Comparison of ENCODE assay signal across 15 cellular contexts in genomic region chr6:835476-836160, GRCh38.
A peak's percentile ranks its signal among the peaks of the same experiment; 100 is the strongest.
DNase-seq lines count a peak whose midpoint lies in the region; ATAC-seq and TF ChIP-seq lines count a peak whose summit lies in the region.
"Had no signal": no experiment of that assay in that cellular context is flagged by ENCODE, and none has a peak within 500 bp of the region (broad histone marks: within the 10 kb centered on the region; RNA-seq: fewer than 3 reads in every experiment).

No MANE protein-coding gene starts in this region.

- CTCF ChIA-PET in activated naive CD4-positive, alpha-beta T cell treated with anti-CD3 and anti-CD28 coated beads for 36 hours (lab: Charles Lee) = no interaction called here

- H2BK15ac ChIP-seq in mesenchymal stem cell (ENCODE audit: low read depth, poor library complexity, severe bottlenecking) (no peak overlapping the region), H9 (ENCODE audit: low read depth, low read length) (no peak overlapping the region)

- H3K18ac ChIP-seq in mesenchymal stem cell (ENCODE audit: low read depth in 1 of 2, low read length in 2 of 2) = no peak overlapping the region
- no peak overlapping the region for H3K18ac ChIP-seq in H9 (ENCODE audit: insufficient read length, low read depth, low read length)

- H4K8ac ChIP-seq in mesenchymal stem cell (ENCODE audit: low read length) (no peak overlapping the region), H9 (replicated peaks; ENCODE audit: insufficient read length, low read depth, low read length) (no peak overlapping the region)

- intact Hi-C loops in activated naive CD4-positive, alpha-beta T cell treated with anti-CD3 and anti-CD28 coated beads for 36 hours (cut with micrococcal nuclease) = no loop called here

- H2AFZ ChIP-seq in mesenchymal stem cell (ENCODE audit: low read depth, low read length) (no peak overlapping the region), H9 (ENCODE audit: low read length) (no peak overlapping the region)

- no peak for TF ChIP-seq CTCF in H9 (conservative IDR thresholded peaks at IDR 0.05)

- 89% methylated on average over 1 of the region's 3 CpGs for WGBS in mesenchymal stem cell
- WGBS in H9 (ENCODE audit: extremely low coverage, insufficient read length, low lambda C conversion rate) = no CpG with 5 or more reads among the region's 3 CpGs

- H2BK5ac ChIP-seq in mesenchymal stem cell (ENCODE audit: low read depth, low read length, poor library complexity, severe bottlenecking) (no peak overlapping the region), H9 (ENCODE audit: insufficient read length, low read length) (no peak overlapping the region)

- H3K79me2 ChIP-seq in H9 (ENCODE audit: insufficient read depth, low read length) = no peaks in the 10 kb centered on the region

- H3K9me3 ChIP-seq in mesenchymal stem cell (ENCODE audit: control insufficient read depth, low read length) (peaks cover 8% of the 10 kb centered on the region), H9 (ENCODE audit: control insufficient read depth, low read depth, low read length) (peaks cover 7% of the 10 kb centered on the region)
- H3K9me3 ChIP-seq: BE2C had no signal

- H3K4ac ChIP-seq in mesenchymal stem cell (ENCODE audit: low read depth in 1 of 2, low read length in 2 of 2) (no peak overlapping the region), H9 (ENCODE audit: low read depth, low read length) (no peak overlapping the region)

- H3K9me3 Mint-ChIP-seq in activated naive CD4-positive, alpha-beta T cell treated with anti-CD3 and anti-CD28 coated beads for 36 hours = peaks cover 2% of the 10 kb centered on the region
- peaks cover 31 to 34% of the 10 kb centered on the region in 2 experiments for H3K9me3 Mint-ChIP-seq in H9

- no peak overlapping the region for H3K4me3 Mint-ChIP-seq in activated naive CD4-positive, alpha-beta T cell treated with anti-CD3 and anti-CD28 coated beads for 36 hours
- no peak overlapping the region for H3K4me3 Mint-ChIP-seq in H9
- H3K4me3 Mint-ChIP-seq: GM23338; immature natural killer cell; stimulated activated naive CD8-positive, alpha-beta T cell treated with anti-CD3 and anti-CD28 coated beads, Interleukin-15, Interleukin-2, amounts not matched to agents 100 ng/mL and 50 ng/mL, for 24 hours had no signal

- H3K4me3 ChIP-seq in mesenchymal stem cell (ENCODE audit: insufficient read depth in 1 of 2, low read depth in 1 of 2, low read length in 2 of 2) = no peak overlapping the region
- H3K4me3 ChIP-seq: dorsolateral prefrontal cortex, GM23338 had no signal

- H3K27ac ChIP-seq in epithelial cell of prostate (peak overlapping the region; percentile 54), mesenchymal stem cell (ENCODE audit: low read length, poor library complexity, severe bottlenecking) (peak overlapping the region; percentile 22), H9 (ENCODE audit: insufficient read length, low read depth, low read length) (no peak overlapping the region)

- H3K36me3 Mint-ChIP-seq in activated naive CD4-positive, alpha-beta T cell treated with anti-CD3 and anti-CD28 coated beads for 36 hours (ENCODE audit: low read depth) = no peaks in the 10 kb centered on the region
- peaks cover 13 to 35% (median 22%) of the 10 kb centered on the region in 3 experiments for H3K36me3 Mint-ChIP-seq in H9 (ENCODE audit: insufficient read depth in 1 of 3, low read depth in 3 of 3)

- H3K23ac ChIP-seq in mesenchymal stem cell (ENCODE audit: low read length in 2 of 2) = no peak overlapping the region
- no peak overlapping the region for H3K23ac ChIP-seq in H9 (ENCODE audit: insufficient read length, low read depth, low read length)

- H3K36me3 ChIP-seq in mesenchymal stem cell (ENCODE audit: control insufficient read depth in 1 of 2, insufficient read depth in 2 of 2, low read depth in 1 of 2, low read length in 2 of 2) = no peaks in the 10 kb centered on the region
- H3K36me3 ChIP-seq: BE2C had no signal

- DNase-seq in HT-29 (ENCODE audit: low spot score) (peak; percentile 49), epithelial cell of prostate (ENCODE audit: low read depth, low spot score) (no peak), mesenchymal stem cell (no peak), H9 (no peak), COR-L47 (lab: John Stamatoyannopoulos, UW) (no peak)
- DNase-seq in activated naive CD4-positive, alpha-beta T cell treated with anti-CD3 and anti-CD28 coated beads for 36 hours = no peak
- DNase-seq: activated CD8-positive, alpha-beta memory T cell treated with anti-CD3 and anti-CD28 coated beads, Interleukin-2, amount 50 U/mL, for 4 hours; BE2C; dorsolateral prefrontal cortex; immature natural killer cell; SW 1271 had no signal

- peaks cover 7% of the 10 kb centered on the region for H3K27me3 Mint-ChIP-seq in activated naive CD4-positive, alpha-beta T cell treated with anti-CD3 and anti-CD28 coated beads for 36 hours (ENCODE audit: low read depth)
- H3K27me3 Mint-ChIP-seq in H9 (ENCODE audit: low read depth) = peaks cover 6% of the 10 kb centered on the region

- H2BK12ac ChIP-seq in mesenchymal stem cell (ENCODE audit: low read length in 2 of 2) (no peak overlapping the region), H9 (ENCODE audit: insufficient read length, low read depth, low read length) (no peak overlapping the region)

- H3K79me1 ChIP-seq in mesenchymal stem cell (replicated peaks; ENCODE audit: low read length, poor library complexity, severe bottlenecking) = no peaks in the 10 kb centered on the region
- no peaks in the 10 kb centered on the region for H3K79me1 ChIP-seq in H9 (ENCODE audit: insufficient read depth, low read depth, low read length, poor library complexity, severe bottlenecking)

- H3K27me3 ChIP-seq in mesenchymal stem cell (ENCODE audit: control insufficient read depth in 1 of 2, insufficient read depth in 1 of 2, low read length in 2 of 2) (peaks cover 0 to 10% of the 10 kb centered on the region in 2 experiments), H9 (ENCODE audit: insufficient read depth, low read length) (no peaks in the 10 kb centered on the region)
- H3K27me3 ChIP-seq: BE2C had no signal

- H3K14ac ChIP-seq in mesenchymal stem cell (ENCODE audit: low read length in 2 of 2) (no peak overlapping the region), H9 (ENCODE audit: insufficient read depth, low read length) (no peak overlapping the region)

- H3K4me2 ChIP-seq in mesenchymal stem cell (ENCODE audit: low read length, poor library complexity, severe bottlenecking) (no peak overlapping the region), H9 (ENCODE audit: insufficient read depth, insufficient read length, low read length) (no peak overlapping the region)
- H3K4me2 ChIP-seq: GM23338 had no signal

- peaks cover 6% of the 10 kb centered on the region for H3K4me1 ChIP-seq in mesenchymal stem cell (ENCODE audit: control insufficient read depth, insufficient read depth, low read depth, low read length)
- H3K4me1 ChIP-seq in H9 (ENCODE audit: insufficient read depth, low read length) = no peaks in the 10 kb centered on the region; the same call in 1 of the 2 replicates
- H3K4me1 ChIP-seq: BE2C had no signal

- no peaks in the 10 kb centered on the region for H4K20me1 ChIP-seq in H9 (ENCODE audit: control insufficient read depth, insufficient read depth, insufficient read length)

- no peak overlapping the region for H2BK20ac ChIP-seq in H9 (ENCODE audit: low read depth, low read length, poor library complexity, severe bottlenecking)

- ATAC-seq in GM18498 (IDR thresholded peaks at IDR 0.05; ENCODE audit: unreplicated experiment) (peak; percentile 46), HG03342 (IDR thresholded peaks at IDR 0.05; ENCODE audit: unreplicated experiment) (no peak)
- ATAC-seq: GM23338 had no signal

- no peak overlapping the region for H4K5ac ChIP-seq in H9 (ENCODE audit: insufficient read length, low read depth, low read length)

- H2AK5ac ChIP-seq in mesenchymal stem cell (ENCODE audit: low read length, severe bottlenecking) (no peak overlapping the region), H9 (ENCODE audit: insufficient read length, low read length) (no peak overlapping the region)

- H4K91ac ChIP-seq in mesenchymal stem cell (ENCODE audit: low read length) (no peak overlapping the region), H9 (ENCODE audit: insufficient read length, low read depth, low read length) (no peak overlapping the region)

- H3T11ph ChIP-seq in H9 (ENCODE audit: low read length) = no peak overlapping the region

- no peaks in the 10 kb centered on the region for H3K4me1 Mint-ChIP-seq in activated naive CD4-positive, alpha-beta T cell treated with anti-CD3 and anti-CD28 coated beads for 36 hours (ENCODE audit: low read depth)
- H3K4me1 Mint-ChIP-seq in H9 = peaks cover 21 to 22% of the 10 kb centered on the region in 2 experiments
- H3K4me1 Mint-ChIP-seq: immature natural killer cell had no signal

- H2BK120ac ChIP-seq in mesenchymal stem cell (ENCODE audit: low read depth, low read length) (no peak overlapping the region), H9 (ENCODE audit: low read depth, low read length, poor library complexity, severe bottlenecking) (no peak overlapping the region)

- H3K56ac ChIP-seq in H9 (ENCODE audit: insufficient read length, low read depth, low read length) = no peak overlapping the region

- H3K23me2 ChIP-seq in H9 (ENCODE audit: insufficient read length, low read depth, low read length, poor library complexity, severe bottlenecking) = no peaks in the 10 kb centered on the region

- H3K9ac ChIP-seq in mesenchymal stem cell (ENCODE audit: low read length) (no peak overlapping the region), H9 (ENCODE audit: extremely low read depth, insufficient read length, low read length) (no peak overlapping the region)

- H3K27ac Mint-ChIP-seq in activated naive CD4-positive, alpha-beta T cell treated with anti-CD3 and anti-CD28 coated beads for 36 hours = no peak overlapping the region
- no peak overlapping the region for H3K27ac Mint-ChIP-seq in H9
- H3K27ac Mint-ChIP-seq: GM23338; immature natural killer cell; stimulated activated naive CD8-positive, alpha-beta T cell treated with anti-CD3 and anti-CD28 coated beads, Interleukin-15, Interleukin-2, amounts not matched to agents 100 ng/mL and 50 ng/mL, for 24 hours had no signal
